ENCODE assay signal across 1 cellular context in the genomic region with DNA sequence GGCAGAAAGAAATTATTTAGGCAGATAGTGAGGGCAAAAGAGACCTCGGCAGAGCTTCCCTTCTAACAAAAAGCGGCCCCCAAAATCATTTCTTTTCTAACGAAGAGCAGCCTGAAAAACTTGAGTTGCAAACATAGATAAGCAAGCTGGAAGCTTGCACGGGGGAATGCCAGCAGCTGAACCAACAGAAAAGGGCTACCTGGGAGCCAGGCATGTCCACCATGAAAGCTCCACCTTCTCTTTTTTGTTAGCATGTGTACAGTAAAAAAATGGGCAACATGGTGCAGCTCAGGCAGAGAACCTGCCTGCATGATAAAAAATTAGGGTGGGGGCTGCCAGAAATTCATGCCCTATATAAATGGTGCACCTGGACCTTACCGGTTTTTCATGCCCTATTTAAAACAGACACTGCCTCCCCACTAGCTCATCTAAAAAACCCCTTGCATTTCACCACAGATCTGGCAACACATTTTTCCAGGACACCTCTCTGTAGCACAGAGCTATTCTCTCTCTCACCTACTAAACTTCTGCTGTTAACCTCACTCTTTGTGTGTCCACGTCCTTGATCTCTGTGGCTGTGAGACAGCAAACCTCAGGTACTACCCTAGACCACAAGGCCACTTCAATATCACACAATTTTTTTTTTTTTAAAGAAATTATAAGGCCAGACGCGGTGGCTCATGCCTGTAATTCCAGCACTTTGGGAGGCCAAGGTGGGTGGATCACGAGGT.
TF ChIP-seq lines count a peak whose summit lies in the region.

No MANE protein-coding gene starts in this region.

TF ChIP-seq in HepG2, 621 proteins besides CTCF, POLR2A, EP300 and RAD21:
- TF ChIP-seq GATAD1 (CRISPR knock-in tag; IDR thresholded peaks at IDR 0.05) (no peak), TCF7 (IDR thresholded peaks at IDR 0.05; ENCODE audit: low read depth) (no peak), ZNF761 (CRISPR knock-in tag; conservative IDR thresholded peaks at IDR 0.05) (no peak), NFRKB (IDR thresholded peaks at IDR 0.05) (no peak), ZNF629 (CRISPR knock-in tag; conservative IDR thresholded peaks at IDR 0.05) (no peak), FOXP1 (IDR thresholded peaks at IDR 0.05) (no peak), FOXP1 (CRISPR knock-in tag; IDR thresholded peaks at IDR 0.05) (no peak), KAT8 (CRISPR knock-in tag; IDR thresholded peaks at IDR 0.05) (no peak), NCOR1 (IDR thresholded peaks at IDR 0.05; ENCODE audit: borderline replicate concordance, low read length) (no peak), ZNF720 (CRISPR knock-in tag; IDR thresholded peaks at IDR 0.05) (no peak), HMGA1 (CRISPR knock-in tag; conservative IDR thresholded peaks at IDR 0.05) (no peak), ATF7 (IDR thresholded peaks at IDR 0.05) (no peak), ATF7 (CRISPR knock-in tag; IDR thresholded peaks at IDR 0.05) (no peak), HNF4A (CRISPR knock-in tag; IDR thresholded peaks at IDR 0.05) (no peak)
- TF ChIP-seq, protein P1, sequence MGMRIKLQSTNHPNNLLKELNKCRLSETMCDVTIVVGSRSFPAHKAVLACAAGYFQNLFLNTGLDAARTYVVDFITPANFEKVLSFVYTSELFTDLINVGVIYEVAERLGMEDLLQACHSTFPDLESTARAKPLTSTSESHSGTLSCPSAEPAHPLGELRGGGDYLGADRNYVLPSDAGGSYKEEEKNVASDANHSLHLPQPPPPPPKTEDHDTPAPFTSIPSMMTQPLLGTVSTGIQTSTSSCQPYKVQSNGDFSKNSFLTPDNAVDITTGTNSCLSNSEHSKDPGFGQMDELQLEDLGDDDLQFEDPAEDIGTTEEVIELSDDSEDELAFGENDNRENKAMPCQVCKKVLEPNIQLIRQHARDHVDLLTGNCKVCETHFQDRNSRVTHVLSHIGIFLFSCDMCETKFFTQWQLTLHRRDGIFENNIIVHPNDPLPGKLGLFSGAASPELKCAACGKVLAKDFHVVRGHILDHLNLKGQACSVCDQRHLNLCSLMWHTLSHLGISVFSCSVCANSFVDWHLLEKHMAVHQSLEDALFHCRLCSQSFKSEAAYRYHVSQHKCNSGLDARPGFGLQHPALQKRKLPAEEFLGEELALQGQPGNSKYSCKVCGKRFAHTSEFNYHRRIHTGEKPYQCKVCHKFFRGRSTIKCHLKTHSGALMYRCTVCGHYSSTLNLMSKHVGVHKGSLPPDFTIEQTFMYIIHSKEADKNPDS (CRISPR knock-in tag; IDR thresholded peaks at IDR 0.05): no peak
- TF ChIP-seq, protein P2, sequence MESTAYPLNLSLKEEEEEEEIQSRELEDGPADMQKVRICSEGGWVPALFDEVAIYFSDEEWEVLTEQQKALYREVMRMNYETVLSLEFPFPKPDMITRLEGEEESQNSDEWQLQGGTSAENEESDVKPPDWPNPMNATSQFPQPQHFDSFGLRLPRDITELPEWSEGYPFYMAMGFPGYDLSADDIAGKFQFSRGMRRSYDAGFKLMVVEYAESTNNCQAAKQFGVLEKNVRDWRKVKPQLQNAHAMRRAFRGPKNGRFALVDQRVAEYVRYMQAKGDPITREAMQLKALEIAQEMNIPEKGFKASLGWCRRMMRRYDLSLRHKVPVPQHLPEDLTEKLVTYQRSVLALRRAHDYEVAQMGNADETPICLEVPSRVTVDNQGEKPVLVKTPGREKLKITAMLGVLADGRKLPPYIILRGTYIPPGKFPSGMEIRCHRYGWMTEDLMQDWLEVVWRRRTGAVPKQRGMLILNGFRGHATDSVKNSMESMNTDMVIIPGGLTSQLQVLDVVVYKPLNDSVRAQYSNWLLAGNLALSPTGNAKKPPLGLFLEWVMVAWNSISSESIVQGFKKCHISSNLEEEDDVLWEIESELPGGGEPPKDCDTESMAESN (CRISPR knock-in tag; conservative IDR thresholded peaks at IDR 0.05): no peak
- TF ChIP-seq, protein P3, sequence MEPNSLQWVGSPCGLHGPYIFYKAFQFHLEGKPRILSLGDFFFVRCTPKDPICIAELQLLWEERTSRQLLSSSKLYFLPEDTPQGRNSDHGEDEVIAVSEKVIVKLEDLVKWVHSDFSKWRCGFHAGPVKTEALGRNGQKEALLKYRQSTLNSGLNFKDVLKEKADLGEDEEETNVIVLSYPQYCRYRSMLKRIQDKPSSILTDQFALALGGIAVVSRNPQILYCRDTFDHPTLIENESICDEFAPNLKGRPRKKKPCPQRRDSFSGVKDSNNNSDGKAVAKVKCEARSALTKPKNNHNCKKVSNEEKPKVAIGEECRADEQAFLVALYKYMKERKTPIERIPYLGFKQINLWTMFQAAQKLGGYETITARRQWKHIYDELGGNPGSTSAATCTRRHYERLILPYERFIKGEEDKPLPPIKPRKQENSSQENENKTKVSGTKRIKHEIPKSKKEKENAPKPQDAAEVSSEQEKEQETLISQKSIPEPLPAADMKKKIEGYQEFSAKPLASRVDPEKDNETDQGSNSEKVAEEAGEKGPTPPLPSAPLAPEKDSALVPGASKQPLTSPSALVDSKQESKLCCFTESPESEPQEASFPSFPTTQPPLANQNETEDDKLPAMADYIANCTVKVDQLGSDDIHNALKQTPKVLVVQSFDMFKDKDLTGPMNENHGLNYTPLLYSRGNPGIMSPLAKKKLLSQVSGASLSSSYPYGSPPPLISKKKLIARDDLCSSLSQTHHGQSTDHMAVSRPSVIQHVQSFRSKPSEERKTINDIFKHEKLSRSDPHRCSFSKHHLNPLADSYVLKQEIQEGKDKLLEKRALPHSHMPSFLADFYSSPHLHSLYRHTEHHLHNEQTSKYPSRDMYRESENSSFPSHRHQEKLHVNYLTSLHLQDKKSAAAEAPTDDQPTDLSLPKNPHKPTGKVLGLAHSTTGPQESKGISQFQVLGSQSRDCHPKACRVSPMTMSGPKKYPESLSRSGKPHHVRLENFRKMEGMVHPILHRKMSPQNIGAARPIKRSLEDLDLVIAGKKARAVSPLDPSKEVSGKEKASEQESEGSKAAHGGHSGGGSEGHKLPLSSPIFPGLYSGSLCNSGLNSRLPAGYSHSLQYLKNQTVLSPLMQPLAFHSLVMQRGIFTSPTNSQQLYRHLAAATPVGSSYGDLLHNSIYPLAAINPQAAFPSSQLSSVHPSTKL (CRISPR knock-in tag; IDR thresholded peaks at IDR 0.05): no peak
- TF ChIP-seq, protein P4, sequence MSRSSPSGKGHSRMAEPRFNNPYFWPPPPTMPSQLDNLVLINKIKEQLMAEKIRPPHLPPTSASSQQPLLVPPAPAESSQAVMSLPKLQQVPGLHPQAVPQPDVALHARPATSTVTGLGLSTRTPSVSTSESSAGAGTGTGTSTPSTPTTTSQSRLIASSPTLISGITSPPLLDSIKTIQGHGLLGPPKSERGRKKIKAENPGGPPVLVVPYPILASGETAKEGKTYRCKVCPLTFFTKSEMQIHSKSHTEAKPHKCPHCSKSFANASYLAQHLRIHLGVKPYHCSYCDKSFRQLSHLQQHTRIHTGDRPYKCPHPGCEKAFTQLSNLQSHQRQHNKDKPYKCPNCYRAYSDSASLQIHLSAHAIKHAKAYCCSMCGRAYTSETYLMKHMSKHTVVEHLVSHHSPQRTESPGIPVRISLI (CRISPR knock-in tag; IDR thresholded peaks at IDR 0.05; ENCODE audit: borderline replicate concordance): no peak
- TF ChIP-seq, protein P5, sequence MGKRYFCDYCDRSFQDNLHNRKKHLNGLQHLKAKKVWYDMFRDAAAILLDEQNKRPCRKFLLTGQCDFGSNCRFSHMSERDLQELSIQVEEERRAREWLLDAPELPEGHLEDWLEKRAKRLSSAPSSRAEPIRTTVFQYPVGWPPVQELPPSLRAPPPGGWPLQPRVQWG (CRISPR knock-in tag; IDR thresholded peaks at IDR 0.05; ENCODE audit: borderline replicate concordance, low read depth): no peak
- TF ChIP-seq, protein P6, sequence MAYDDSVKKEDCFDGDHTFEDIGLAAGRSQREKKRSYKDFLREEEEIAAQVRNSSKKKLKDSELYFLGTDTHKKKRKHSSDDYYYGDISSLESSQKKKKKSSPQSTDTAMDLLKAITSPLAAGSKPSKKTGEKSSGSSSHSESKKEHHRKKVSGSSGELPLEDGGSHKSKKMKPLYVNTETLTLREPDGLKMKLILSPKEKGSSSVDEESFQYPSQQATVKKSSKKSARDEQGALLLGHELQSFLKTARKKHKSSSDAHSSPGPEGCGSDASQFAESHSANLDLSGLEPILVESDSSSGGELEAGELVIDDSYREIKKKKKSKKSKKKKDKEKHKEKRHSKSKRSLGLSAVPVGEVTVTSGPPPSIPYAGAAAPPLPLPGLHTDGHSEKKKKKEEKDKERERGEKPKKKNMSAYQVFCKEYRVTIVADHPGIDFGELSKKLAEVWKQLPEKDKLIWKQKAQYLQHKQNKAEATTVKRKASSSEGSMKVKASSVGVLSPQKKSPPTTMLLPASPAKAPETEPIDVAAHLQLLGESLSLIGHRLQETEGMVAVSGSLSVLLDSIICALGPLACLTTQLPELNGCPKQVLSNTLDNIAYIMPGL (CRISPR knock-in tag; IDR thresholded peaks at IDR 0.05; ENCODE audit: borderline replicate concordance in 1 of 2, low read depth in 1 of 2): no peak
